13 cellular contexts compared by ENCODE assay signal in genomic region chr1:207808911-207809555, GRCh38. TPM values are rescaled to one million over a fixed set of nuclear protein-coding genes. Genes with fewer than 3 reads are reported as not detected.
A peak's percentile ranks its signal among the peaks of the same experiment; 100 is the strongest.
DNase-seq lines count a peak whose midpoint lies in the region; ATAC-seq and TF ChIP-seq lines count a peak whose summit lies in the region.
"Had no signal": no experiment of that assay in that cellular context is flagged by ENCODE, and none has a peak within 500 bp of the region (broad histone marks: within the 10 kb centered on the region; RNA-seq: fewer than 3 reads in every experiment).

No MANE protein-coding gene starts in this region.

- H3K27me3 ChIP-seq in left ventricle myocardium inferior (ENCODE audit: low read depth) = no peaks in the 10 kb centered on the region
- no peaks in the 10 kb centered on the region for H3K27me3 ChIP-seq in lower lobe of right lung (ENCODE audit: low read depth)
- H3K27me3 ChIP-seq in upper lobe of left lung = no peaks in the 10 kb centered on the region

- 71 to 73% methylated on average over 5 of the region's 5 CpGs for WGBS in upper lobe of left lung, 2 donors

- no peak for TF ChIP-seq CTCF in left ventricle myocardium inferior (IDR thresholded peaks at IDR 0.05; ENCODE audit: borderline replicate concordance)
- TF ChIP-seq CTCF in lower lobe of right lung (IDR thresholded peaks at IDR 0.05) = no peak
- no peak for TF ChIP-seq CTCF in upper lobe of left lung (IDR thresholded peaks at IDR 0.05)

- H3K4me3 Mint-ChIP-seq in activated naive CD8-positive, alpha-beta T cell treated with anti-CD3 and anti-CD28 coated beads, Interleukin-2, amount 50 U/mL, for 24 hours = no peak overlapping the region
- H3K4me3 Mint-ChIP-seq: immature natural killer cell, natural killer cell had no signal

- no peak for ATAC-seq in Right ventricle myocardium superior (ENCODE audit: poor library complexity)
- no peak for ATAC-seq in activated naive CD8-positive, alpha-beta T cell treated with anti-CD3 and anti-CD28 coated beads, Interleukin-2, amount 50 U/mL, for 24 hours
- ATAC-seq in lower lobe of right lung = no peak
- ATAC-seq in upper lobe of left lung (ENCODE audit: low FRiP score in 2 of 2) = no peak
- ATAC-seq in GM19351 (IDR thresholded peaks at IDR 0.05; ENCODE audit: unreplicated experiment) = no peak
- ATAC-seq: natural killer cell had no signal

- no peaks in the 10 kb centered on the region for H3K9me3 Mint-ChIP-seq in activated naive CD8-positive, alpha-beta T cell treated with anti-CD3 and anti-CD28 coated beads, Interleukin-2, amount 50 U/mL, for 24 hours
- H3K9me3 Mint-ChIP-seq: immature natural killer cell, natural killer cell had no signal

- H3K27ac ChIP-seq in left ventricle myocardium inferior (replicated peaks) (peak overlapping the region; percentile 97), lower lobe of right lung (peak overlapping the region; percentile 72), upper lobe of left lung (peak overlapping the region; percentile 27 to 90 (median 84))

- peaks cover 47% of the 10 kb centered on the region for H3K4me1 Mint-ChIP-seq in activated naive CD8-positive, alpha-beta T cell treated with anti-CD3 and anti-CD28 coated beads, Interleukin-2, amount 50 U/mL, for 24 hours

- TF ChIP-seq EP300 in upper lobe of left lung (IDR thresholded peaks at IDR 0.05) = no peak

- H3K36me3 ChIP-seq in left ventricle myocardium inferior = peaks cover 97% of the 10 kb centered on the region
- peaks cover 100% of the 10 kb centered on the region for H3K36me3 ChIP-seq in lower lobe of right lung
- peaks cover 38 to 99% (median 76%) of the 10 kb centered on the region in 4 donors for H3K36me3 ChIP-seq in upper lobe of left lung

- DNase-seq in left ventricle myocardium inferior (no peak), Right ventricle myocardium superior (no peak), lower lobe of right lung (no peak), upper lobe of left lung (no peak), HCEC 1CT (no peak), nucleus accumbens (lab: John Stamatoyannopoulos, UW) (no peak)
- DNase-seq in activated naive CD8-positive, alpha-beta T cell treated with anti-CD3 and anti-CD28 coated beads, Interleukin-2, amount 50 U/mL, for 24 hours = no peak
- DNase-seq: cerebellar nuclear complex, immature natural killer cell, natural killer cell, NCI-H526 treated with DMSO at 0.1 percent for 48 hours, RPMI8226 had no signal

- no peak for TF ChIP-seq POLR2A in upper lobe of left lung (IDR thresholded peaks at IDR 0.05)

- H3K9me3 ChIP-seq in left ventricle myocardium inferior (replicated peaks) (no peaks in the 10 kb centered on the region), lower lobe of right lung (no peaks in the 10 kb centered on the region), upper lobe of left lung (no peaks in the 10 kb centered on the region)

- intact Hi-C loops in left ventricle myocardium inferior (cut with micrococcal nuclease) = no loop called here
- intact Hi-C loops in Right ventricle myocardium superior (cut with DNase I) = no loop called here
- intact Hi-C loops in lower lobe of right lung (cut with DNase I) = no loop called here

- H3K4me3 ChIP-seq in left ventricle myocardium inferior (peak overlapping the region; percentile 9), lower lobe of right lung (no peak overlapping the region), upper lobe of left lung (no peak overlapping the region)

- H3K27ac Mint-ChIP-seq in activated naive CD8-positive, alpha-beta T cell treated with anti-CD3 and anti-CD28 coated beads, Interleukin-2, amount 50 U/mL, for 24 hours = peak overlapping the region; percentile 36
- H3K27ac Mint-ChIP-seq: natural killer cell had no signal

- H3K4me1 ChIP-seq in left ventricle myocardium inferior = peaks cover 100% of the 10 kb centered on the region
- H3K4me1 ChIP-seq in lower lobe of right lung = peaks cover 100% of the 10 kb centered on the region
- H3K4me1 ChIP-seq in upper lobe of left lung = peaks cover 99 to 100% (median 100%) of the 10 kb centered on the region in 4 donors

- H3K27me3 Mint-ChIP-seq in activated naive CD8-positive, alpha-beta T cell treated with anti-CD3 and anti-CD28 coated beads, Interleukin-2, amount 50 U/mL, for 24 hours = no peaks in the 10 kb centered on the region

- peaks cover 28% of the 10 kb centered on the region for H3K36me3 Mint-ChIP-seq in activated naive CD8-positive, alpha-beta T cell treated with anti-CD3 and anti-CD28 coated beads, Interleukin-2, amount 50 U/mL, for 24 hours (ENCODE audit: low read depth)
- H3K36me3 Mint-ChIP-seq: natural killer cell had no signal

RNA-seq across cellular contexts. Expression of gene CD46, which starts 57.2 kb away (rescaled TPM):
- total RNA-seq in left ventricle myocardium inferior (105 TPM), Right ventricle myocardium superior (86.0 TPM), lower lobe of right lung (302 TPM), upper lobe of left lung (100 to 1,000 TPM; 105 to 358 (median 248) TPM)
